Comparison of ENCODE assay signal across 21 cellular contexts in the genomic region with DNA sequence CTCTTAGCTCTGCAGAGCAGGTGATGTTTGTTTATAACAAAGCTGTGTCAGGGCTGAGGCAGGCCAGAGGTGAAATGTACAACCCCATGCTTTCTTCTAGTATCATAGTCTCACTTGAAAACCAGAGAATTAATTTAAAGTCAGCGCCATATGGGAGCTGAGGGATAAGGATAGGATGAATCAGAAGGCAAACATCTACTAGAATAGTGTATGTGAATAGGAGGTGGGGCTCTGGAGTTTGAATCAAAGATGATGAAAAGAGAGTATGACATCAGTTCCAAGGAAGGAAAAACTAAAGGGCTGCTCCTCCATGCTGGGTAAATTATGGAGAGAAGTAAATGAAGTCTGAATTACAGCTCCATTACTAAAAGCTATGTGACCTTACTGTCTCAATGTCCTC.
A peak's percentile ranks its signal among the peaks of the same experiment; 100 is the strongest.
DNase-seq lines count a peak whose midpoint lies in the region; ATAC-seq and TF ChIP-seq lines count a peak whose summit lies in the region.
"Had no signal": no experiment of that assay in that cellular context is flagged by ENCODE, and none has a peak within 500 bp of the region (broad histone marks: within the 10 kb centered on the region; RNA-seq: fewer than 3 reads in every experiment).

No MANE protein-coding gene starts in this region.

- ATAC-seq in mucosa of descending colon: peak; percentile 42

- no peak overlapping the region for H3K4me3 Mint-ChIP-seq in endodermal cell
- H3K4me3 Mint-ChIP-seq: activated naive CD8-positive, alpha-beta T cell; activated T-helper 1 cell treated with anti-CD3 and anti-CD28 coated beads, Interleukin-12 subunit alpha, Interleukin-12 subunit beta, Interleukin-2, Interleukin-4 antibody, amounts not matched to agents 30 ng/mL and 10 ng/mL and 1 ng/mL, durations not matched to agents 14 hours and 24 hours and 36 hours had no signal

- H3K4me3 ChIP-seq in mucosa of descending colon: no peak overlapping the region
- H3K4me3 ChIP-seq in endodermal cell (ENCODE audit: low read length): no peak overlapping the region
- H3K4me3 ChIP-seq: ascending aorta, prostate gland had no signal

- DNase-seq in NCI-H2171 treated with DMSO at 0.1 percent for 48 hours (lab: John Stamatoyannopoulos, UW) (peak; percentile 71), NCI-H2171 (lab: John Stamatoyannopoulos, UW) (no peak), NCI-H146 treated with DMSO at 0.1 percent for 48 hours (lab: John Stamatoyannopoulos, UW; ENCODE audit: unreplicated experiment) (peak; percentile 86), NCI-H748 treated with DMSO at 0.1 percent for 48 hours (lab: John Stamatoyannopoulos, UW) (peak; percentile 95), mucosa of descending colon (no peak), NOMO-1 treated with dmso at 0.1 percent for 144 hours (lab: John Stamatoyannopoulos, UW; ENCODE audit: unreplicated experiment) (no peak), posterior cingulate gyrus (no peak), endodermal cell (no peak)
- DNase-seq: activated CD4-positive, alpha-beta T cell treated with anti-CD3 and anti-CD28 coated beads, Interleukin-2, amount 50 U/mL, for 1 hour; BE2C; Caco-2; EL; erythroblast; foreskin melanocyte; hippocampal formation; NCI-H1694 treated with DMSO at 0.1 percent for 48 hours; substantia nigra had no signal

- TF ChIP-seq CTCF in mucosa of descending colon (IDR thresholded peaks at IDR 0.05) (no peak), endodermal cell (conservative IDR thresholded peaks at IDR 0.05) (no peak)

- H3K4me1 ChIP-seq in mucosa of descending colon (ENCODE audit: low read depth): no peaks in the 10 kb centered on the region
- no peaks in the 10 kb centered on the region for H3K4me1 ChIP-seq in endodermal cell (ENCODE audit: control insufficient read depth, insufficient read depth, low read length)
- H3K4me1 ChIP-seq: ascending aorta, BE2C, Caco-2, prostate gland had no signal

- H3K36me3 ChIP-seq in mucosa of descending colon (ENCODE audit: low read depth): no peaks in the 10 kb centered on the region
- no peaks in the 10 kb centered on the region for H3K36me3 ChIP-seq in endodermal cell (ENCODE audit: control insufficient read depth, insufficient read depth, low read length)
- H3K36me3 ChIP-seq: ascending aorta, BE2C, prostate gland had no signal

- no peaks in the 10 kb centered on the region for H3K36me3 Mint-ChIP-seq in endodermal cell (ENCODE audit: low read depth)
- H3K36me3 Mint-ChIP-seq: activated naive CD8-positive, alpha-beta T cell had no signal

- intact Hi-C loops in mucosa of descending colon (cut with DNase I, micrococcal nuclease) (no loop called here), posterior cingulate gyrus (cut with DNase I) (no loop called here)

- 97% methylated on average over 1 of the region's 1 CpG; no CpG with 5 or more reads in 1 of the 2 experiments for WGBS in endodermal cell (ENCODE audit: insufficient coverage in 1 of 2, insufficient read length in 1 of 2), 2 experiments

- H3K27me3 ChIP-seq in endodermal cell (ENCODE audit: control insufficient read depth, insufficient read depth, low read length, poor library complexity, severe bottlenecking): no peaks in the 10 kb centered on the region
- H3K27me3 ChIP-seq: ascending aorta, BE2C had no signal

- no peaks in the 10 kb centered on the region for H3K9me3 Mint-ChIP-seq in endodermal cell

- no peak overlapping the region for H3K27ac ChIP-seq in endodermal cell (ENCODE audit: low read depth, low read length)
- H3K27ac ChIP-seq: ascending aorta, prostate gland had no signal

- H3K9me3 ChIP-seq in mucosa of descending colon (no peaks in the 10 kb centered on the region), endodermal cell (ENCODE audit: control insufficient read depth, low read length) (no peaks in the 10 kb centered on the region)
- H3K9me3 ChIP-seq: ascending aorta, BE2C, Caco-2, prostate gland had no signal

- H3K27ac Mint-ChIP-seq in endodermal cell: no peak overlapping the region
- H3K27ac Mint-ChIP-seq: activated naive CD8-positive, alpha-beta T cell; activated T-helper 1 cell treated with anti-CD3 and anti-CD28 coated beads, Interleukin-12 subunit alpha, Interleukin-12 subunit beta, Interleukin-2, Interleukin-4 antibody, amounts not matched to agents 30 ng/mL and 10 ng/mL and 1 ng/mL, durations not matched to agents 14 hours and 24 hours and 36 hours had no signal

- no peak overlapping the region for H3K9ac ChIP-seq in endodermal cell (ENCODE audit: extremely low read depth, low read length, poor library complexity, severe bottlenecking)

- no peaks in the 10 kb centered on the region for H3K27me3 Mint-ChIP-seq in endodermal cell (ENCODE audit: insufficient read depth)
- H3K27me3 Mint-ChIP-seq: activated naive CD8-positive, alpha-beta T cell had no signal

- peaks cover 4% of the 10 kb centered on the region for H3K4me1 Mint-ChIP-seq in endodermal cell

Comparison
In these comparisons a context has a peak if more than half of its experiments do, and no peak if none do; other contexts are left out.
1. DNase-seq: peak in NCI-H2171 treated with DMSO at 0.1 percent for 48 hours (single experiment), NCI-H146 treated with DMSO at 0.1 percent for 48 hours (single experiment) and NCI-H748 treated with DMSO at 0.1 percent for 48 hours (single experiment); none in NCI-H2171 (single experiment), mucosa of descending colon (0 of 3), NOMO-1 treated with dmso at 0.1 percent for 144 hours (single experiment), posterior cingulate gyrus (0 of 10) and endodermal cell (single experiment).